ENCODE assay signal across 1 cellular context in genomic region chr18:62982600-62983251, GRCh38.
A peak's percentile ranks its signal among the peaks of the same experiment; 100 is the strongest.
TF ChIP-seq lines count a peak whose summit lies in the region.

No MANE protein-coding gene starts in this region.

TF ChIP-seq in HEK293, 187 proteins besides CTCF, POLR2A, EP300 and RAD21 (continued from another document):
- TF ChIP-seq ZNF366 (tag by site-specific recombination; conservative IDR thresholded peaks at IDR 0.05) (no peak; the same call in 1 of the 2 replicates), ZNF654 (tag by site-specific recombination; IDR thresholded peaks at IDR 0.05; ENCODE audit: low read depth) (peak; percentile 79), ZNF701 (tag by site-specific recombination; IDR thresholded peaks at IDR 0.05) (no peak), ZNF645 (tag by site-specific recombination; IDR thresholded peaks at IDR 0.05) (no peak), TRIM28 (IDR thresholded peaks at IDR 0.05; ENCODE audit: borderline replicate concordance, low read length) (no peak), FEZF1 (tag by site-specific recombination; IDR thresholded peaks at IDR 0.05) (no peak), ZNF513 (tag by site-specific recombination; IDR thresholded peaks at IDR 0.05) (no peak), ZNF830 (tag by site-specific recombination; IDR thresholded peaks at IDR 0.05; ENCODE audit: low read depth) (no peak), ZBTB6 (tag by site-specific recombination; IDR thresholded peaks at IDR 0.05) (no peak), PRDM1 (tag by site-specific recombination; IDR thresholded peaks at IDR 0.05) (0 out of 2 replicates have a peak, but pooled peaks have one; percentile 42)
